In genomic region chr6:51932956-51933355, GRCh38 we compare ENCODE assay signal across 10 cellular contexts.
"Had no signal": no experiment of that assay in that cellular context is flagged by ENCODE, and none has a peak within 500 bp of the region (broad histone marks: within the 10 kb centered on the region; RNA-seq: fewer than 3 reads in every experiment).

No MANE protein-coding gene starts in this region.

- H3K27ac ChIP-seq: HL-60, KMS-11 had no signal

- H3K9me3 ChIP-seq: HAP-1 had no signal

- H3K36me3 ChIP-seq: HAP-1 had no signal

- H3K4me2 ChIP-seq: GM23338, KMS-11 had no signal

- H3K9ac ChIP-seq: KMS-11 had no signal

- ATAC-seq: HCT116 had no signal

- FAIRE-seq: H1, H54 had no signal

- H3K4me3 ChIP-seq: GM23338, HAP-1 had no signal

- DNase-seq: HFFc6, IMR-90, KBM-7 had no signal
